2 cellular contexts compared by ENCODE assay signal in the genomic region with DNA sequence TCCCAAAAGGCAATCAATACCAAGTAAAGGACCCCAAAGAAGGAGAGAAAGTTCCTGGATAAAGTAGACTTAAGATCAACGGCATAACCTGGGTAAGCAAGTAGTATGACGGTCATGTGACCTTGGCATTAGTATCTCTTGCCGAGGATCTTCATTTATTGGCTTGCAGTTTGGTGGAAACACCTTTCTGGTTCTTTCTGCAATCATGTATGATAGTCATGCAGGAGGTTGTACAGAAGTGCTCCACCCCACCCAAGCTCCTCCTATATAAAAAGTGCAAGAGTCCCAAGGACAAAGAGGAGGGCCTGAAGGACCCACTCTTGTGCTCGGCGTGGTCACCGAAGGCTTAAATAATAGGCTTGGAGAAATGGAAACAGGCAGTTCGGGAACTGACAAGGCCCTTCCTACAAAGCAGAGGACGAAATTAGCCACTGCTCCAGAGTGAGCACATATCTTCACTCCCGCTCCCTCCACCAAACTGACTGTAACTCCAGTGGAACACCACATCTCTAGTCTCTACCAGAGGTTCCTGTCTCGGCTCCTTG.
TF ChIP-seq lines count a peak whose summit lies in the region.

No MANE protein-coding gene starts in this region.

TF ChIP-seq in GM23338, 12 proteins besides CTCF, POLR2A, EP300 and RAD21:
- TF ChIP-seq CREB1 (CRISPR knock-in tag; IDR thresholded peaks at IDR 0.05; ENCODE audit: low read depth) (no peak), ZNF114 (CRISPR knock-in tag; IDR thresholded peaks at IDR 0.05) (no peak)

TF ChIP-seq in SK-N-SH, 30 proteins besides CTCF, POLR2A, EP300 and RAD21:
- no peak for TF ChIP-seq JUND (IDR thresholded peaks at IDR 0.05)
- TF ChIP-seq TEAD4 (IDR thresholded peaks at IDR 0.05; ENCODE audit: borderline replicate concordance, insufficient read depth) = no peak
- TF ChIP-seq FOSL2 (IDR thresholded peaks at IDR 0.05; ENCODE audit: borderline replicate concordance, low read depth) = no peak
- TF ChIP-seq, protein P1, sequence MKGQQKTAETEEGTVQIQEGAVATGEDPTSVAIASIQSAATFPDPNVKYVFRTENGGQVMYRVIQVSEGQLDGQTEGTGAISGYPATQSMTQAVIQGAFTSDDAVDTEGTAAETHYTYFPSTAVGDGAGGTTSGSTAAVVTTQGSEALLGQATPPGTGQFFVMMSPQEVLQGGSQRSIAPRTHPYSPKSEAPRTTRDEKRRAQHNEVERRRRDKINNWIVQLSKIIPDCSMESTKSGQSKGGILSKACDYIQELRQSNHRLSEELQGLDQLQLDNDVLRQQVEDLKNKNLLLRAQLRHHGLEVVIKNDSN (IDR thresholded peaks at IDR 0.05; ENCODE audit: borderline replicate concordance, low read depth) = peak; percentile 68; the same call in 1 of the 2 replicates
